In genomic region chr17:64099543-64099942, GRCh38 we compare ENCODE assay signal across 27 cellular contexts.
"Had no signal": no experiment of that assay in that cellular context is flagged by ENCODE, and none has a peak within 500 bp of the region (broad histone marks: within the 10 kb centered on the region; RNA-seq: fewer than 3 reads in every experiment).

No MANE protein-coding gene starts in this region.

- H3K27me3 Mint-ChIP-seq: activated naive CD4-positive, alpha-beta T cell treated with anti-CD3 and anti-CD28 coated beads, Interleukin-2, amount 50 U/mL, for 24 hours; effector memory CD8-positive, alpha-beta T cell; memory B cell; natural killer cell treated with Interleukin-12 subunit alpha and Interleukin-12 subunit beta and Interleukin-15 and Interleukin-18, amount 100 ng/mL, for 72 hours; stimulated activated naive CD8-positive, alpha-beta T cell treated with anti-CD3 and anti-CD28 coated beads, Interleukin-15, Interleukin-2, amounts not matched to agents 100 ng/mL and 50 ng/mL, for 24 hours had no signal

- H3K27ac Mint-ChIP-seq: memory B cell had no signal

- H3K4me3 Mint-ChIP-seq: activated naive CD4-positive, alpha-beta T cell treated with anti-CD3 and anti-CD28 coated beads, Interleukin-2, amount 50 U/mL, for 24 hours; activated T-helper 1 cell treated with anti-CD3 and anti-CD28 coated beads, Interleukin-12 subunit alpha, Interleukin-12 subunit beta, Interleukin-2, Interleukin-4 antibody, amounts not matched to agents 30 ng/mL and 10 ng/mL and 1 ng/mL, durations not matched to agents 14 hours and 24 hours and 36 hours; memory B cell; natural killer cell treated with Interleukin-12 subunit alpha and Interleukin-12 subunit beta and Interleukin-15 and Interleukin-18, amount 100 ng/mL, for 72 hours; stimulated activated naive CD8-positive, alpha-beta T cell treated with anti-CD3 and anti-CD28 coated beads, Interleukin-15, Interleukin-2, amounts not matched to agents 100 ng/mL and 50 ng/mL, for 24 hours had no signal

- H3K9me3 ChIP-seq: esophagus squamous epithelium, gastrocnemius medialis, neutrophil, ovary, psoas muscle, right atrium auricular region, spleen, transverse colon, uterus had no signal

- H3K27me3 ChIP-seq: brain microvascular endothelial cell, esophagus squamous epithelium, gastrocnemius medialis, neutrophil, ovary, right atrium auricular region, spleen, transverse colon, uterus had no signal

- H3K36me3 ChIP-seq: brain microvascular endothelial cell, gastrocnemius medialis, ovary, right atrium auricular region, transverse colon, uterus had no signal

- H3K4me3 ChIP-seq: esophagus squamous epithelium, gastrocnemius medialis, ovary, psoas muscle, right atrium auricular region, spleen, transverse colon, uterus had no signal

- ATAC-seq: effector memory CD8-positive, alpha-beta T cell; gastrocnemius medialis; left cardiac atrium; natural killer cell treated with Interleukin-12 subunit alpha and Interleukin-12 subunit beta and Interleukin-15 and Interleukin-18, amount 100 ng/mL, for 72 hours; psoas muscle had no signal

- H3K27ac ChIP-seq: brain microvascular endothelial cell, esophagus squamous epithelium, gastrocnemius medialis, neutrophil, ovary, psoas muscle, right atrium auricular region, spleen, transverse colon, uterus had no signal

- DNase-seq: activated CD4-positive, alpha-beta T cell treated with anti-CD3 and anti-CD28 coated beads for 4 hours; activated CD4-positive, alpha-beta T cell treated with anti-CD3 and anti-CD28 coated beads, Interleukin-2, amount 50 U/mL, for 48 hours; activated CD4-positive, CD25-positive, alpha-beta regulatory T cell; activated gamma-delta T cell treated with Interleukin-2 at 50 U/mL for 16 hours; aorta; brain microvascular endothelial cell; caudate nucleus; effector memory CD8-positive, alpha-beta T cell; esophagus squamous epithelium; gastrocnemius medialis; head of caudate nucleus; hypothalamus; left cardiac atrium; ovary; psoas muscle; spleen; stimulated activated CD4-positive, alpha-beta T cell treated with anti-CD3 and anti-CD28 coated beads, Interleukin-4, amount 100 ng/mL, for 4 hours; T1000; transverse colon; uterus had no signal

- H3K9me3 Mint-ChIP-seq: activated naive CD4-positive, alpha-beta T cell treated with anti-CD3 and anti-CD28 coated beads, Interleukin-2, amount 50 U/mL, for 24 hours; activated T-helper 1 cell treated with anti-CD3 and anti-CD28 coated beads, Interleukin-12 subunit alpha, Interleukin-12 subunit beta, Interleukin-2, Interleukin-4 antibody, amounts not matched to agents 30 ng/mL and 10 ng/mL and 1 ng/mL, durations not matched to agents 14 hours and 24 hours and 36 hours; effector memory CD8-positive, alpha-beta T cell; memory B cell; natural killer cell treated with Interleukin-12 subunit alpha and Interleukin-12 subunit beta and Interleukin-15 and Interleukin-18, amount 100 ng/mL, for 72 hours; stimulated activated naive CD8-positive, alpha-beta T cell treated with anti-CD3 and anti-CD28 coated beads, Interleukin-15, Interleukin-2, amounts not matched to agents 100 ng/mL and 50 ng/mL, for 24 hours had no signal
